9 cellular contexts compared by ENCODE assay signal in genomic region chr6:137707038-137707589, GRCh38.
A peak's percentile ranks its signal among the peaks of the same experiment; 100 is the strongest.
DNase-seq lines count a peak whose midpoint lies in the region; ATAC-seq and TF ChIP-seq lines count a peak whose summit lies in the region.
"Had no signal": no experiment of that assay in that cellular context is flagged by ENCODE, and none has a peak within 500 bp of the region (broad histone marks: within the 10 kb centered on the region; RNA-seq: fewer than 3 reads in every experiment).

No MANE protein-coding gene starts in this region.

- H2AFZ ChIP-seq in MM.1S (ENCODE audit: low read length) (peak overlapping the region; percentile 51; the same call in 1 of the 2 replicates), mammary epithelial cell (ENCODE audit: low read depth, low read length) (no peak overlapping the region), smooth muscle cell (ENCODE audit: low read depth) (peak overlapping the region; percentile 50)

- H3K9ac ChIP-seq in MM.1S (ENCODE audit: low read length) (peak overlapping the region; percentile 40; the same call in 1 of the 2 replicates), mammary epithelial cell (ENCODE audit: insufficient read depth, low read length) (no peak overlapping the region), smooth muscle cell (ENCODE audit: low read depth) (no peak overlapping the region)

- peak overlapping the region; percentile 96 for H3K27ac Mint-ChIP-seq in activated CD4-positive, alpha-beta T cell treated with anti-CD3 and anti-CD28 coated beads, Interleukin-2, amount 10 ng/mL, durations not matched to agents 7 days and 5 days

- H3K4me1 ChIP-seq in MM.1S (ENCODE audit: low read length) (peaks cover 54% of the 10 kb centered on the region), mammary epithelial cell (ENCODE audit: insufficient read depth, low read length) (peaks cover 7% of the 10 kb centered on the region), smooth muscle cell (ENCODE audit: low read depth) (no peaks in the 10 kb centered on the region), left lung (peaks cover 4 to 53% of the 10 kb centered on the region in 2 donors)

- 91% methylated on average over 8 of the region's 9 CpGs for WGBS in mammary epithelial cell (ENCODE audit: low coverage, missing lambda C conversion rate)
- WGBS in smooth muscle cell (ENCODE audit: low lambda C conversion rate) = 81% methylated on average over 9 of the region's 9 CpGs

- H3K36me3 ChIP-seq in MM.1S (replicated peaks; ENCODE audit: insufficient read depth, low read length) = no peaks in the 10 kb centered on the region
- H3K36me3 ChIP-seq in mammary epithelial cell (ENCODE audit: insufficient read depth, low read length) = no peaks in the 10 kb centered on the region
- no peaks in the 10 kb centered on the region for H3K36me3 ChIP-seq in smooth muscle cell (ENCODE audit: low read depth)
- H3K36me3 ChIP-seq in left lung = no peaks in the 10 kb centered on the region

- no peak for ATAC-seq in left lung

- POLR2A ChIA-PET in activated CD4-positive, alpha-beta T cell treated with anti-CD3 and anti-CD28 coated beads, Interleukin-2, amount 10 ng/mL, durations not matched to agents 7 days and 5 days (lab: Charles Lee) = interaction anchor here (0.6 to 1.4 kb wide), 4 partner anchors 9 to 171 kb away, joined by 3 to 4 read pairs (median 3); partner anchors contain the start of gene TNFAIP3

- peaks cover 65% of the 10 kb centered on the region for H3K4me1 Mint-ChIP-seq in activated CD4-positive, alpha-beta T cell treated with anti-CD3 and anti-CD28 coated beads, Interleukin-2, amount 10 ng/mL, durations not matched to agents 7 days and 5 days

- peaks cover 21% of the 10 kb centered on the region for H3K36me3 Mint-ChIP-seq in activated CD4-positive, alpha-beta T cell treated with anti-CD3 and anti-CD28 coated beads, Interleukin-2, amount 10 ng/mL, durations not matched to agents 7 days and 5 days (ENCODE audit: low read depth)

- no TSS peak for BruUV-seq in mammary epithelial cell (replicated peaks; lab: Mats Ljungman, UMichigan)

- TF ChIP-seq CTCF in MM.1S (IDR thresholded peaks at IDR 0.05; ENCODE audit: low read length) (no peak), mammary epithelial cell (conservative IDR thresholded peaks at IDR 0.05 in 1 of 2, IDR thresholded peaks at IDR 0.05 in 1 of 2; ENCODE audit: extremely low read depth in 1 of 2, insufficient read depth in 1 of 2, low read depth in 1 of 2, low read length in 2 of 2) (no peak), smooth muscle cell (IDR thresholded peaks at IDR 0.05; ENCODE audit: borderline replicate concordance, insufficient read depth, poor library complexity, severe bottlenecking) (no peak), left lung (IDR thresholded peaks at IDR 0.05) (no peak)

- peaks cover 5% of the 10 kb centered on the region for H3K9me3 Mint-ChIP-seq in activated CD4-positive, alpha-beta T cell treated with anti-CD3 and anti-CD28 coated beads, Interleukin-2, amount 10 ng/mL, durations not matched to agents 7 days and 5 days

- CTCF ChIA-PET in activated CD4-positive, alpha-beta T cell treated with anti-CD3 and anti-CD28 coated beads, Interleukin-2, amount 10 ng/mL, durations not matched to agents 7 days and 5 days (lab: Charles Lee) = interaction anchor here (0.8 to 6.4 kb wide), 17 partner anchors 8 to 294 kb away, joined by 3 to 68 read pairs (median 5); partner anchors contain the start of gene TNFAIP3
- CTCF ChIA-PET in mammary epithelial cell (lab: Charles Lee; ENCODE audit: low non-redundant PET) = no interaction called here

- H3K4me2 ChIP-seq in MM.1S (ENCODE audit: low read depth, low read length) (peak overlapping the region; percentile 57), mammary epithelial cell (ENCODE audit: insufficient read depth, low read depth, low read length) (no peak overlapping the region), smooth muscle cell (no peak overlapping the region)

- peak overlapping the region; percentile 29; the same call in 1 of the 2 replicates for H3K4me3 ChIP-seq in MM.1S (ENCODE audit: low read length)
- H3K4me3 ChIP-seq in mammary epithelial cell (replicated peaks in 1 of 3; ENCODE audit: insufficient read depth in 1 of 3, low read depth in 2 of 3, low read length in 3 of 3) = no peak overlapping the region
- H3K4me3 ChIP-seq in smooth muscle cell = no peak overlapping the region
- H3K4me3 ChIP-seq in left lung = no peak overlapping the region

- H3K9me3 ChIP-seq in MM.1S (replicated peaks; ENCODE audit: insufficient read depth, low read length) (no peaks in the 10 kb centered on the region), mammary epithelial cell (replicated peaks; ENCODE audit: insufficient read depth, low read length) (no peaks in the 10 kb centered on the region), smooth muscle cell (replicated peaks; ENCODE audit: low read depth) (no peaks in the 10 kb centered on the region), left lung (no peaks in the 10 kb centered on the region)

- intact Hi-C loops in mammary epithelial cell (cut with micrococcal nuclease) = no loop called here
- intact Hi-C loops in posterior cingulate gyrus (cut with DNase I) = loop anchor here (5.0 kb wide), 2 partner anchors 295 to 400 kb away; partner anchors contain the start of gene PERP
- intact Hi-C loops in left lung (cut with DNase I) = loop anchor here in 1 of 2 donors (10.0 kb wide), 3 partner anchors 158 to 268 kb away; partner anchors contain the start of gene TNFAIP3

- H3K9me2 ChIP-seq in MM.1S (replicated peaks; ENCODE audit: insufficient read depth, low read length) = no peaks in the 10 kb centered on the region

- H3K27me3 ChIP-seq in MM.1S (replicated peaks; ENCODE audit: insufficient read depth, low read length) (no peaks in the 10 kb centered on the region), mammary epithelial cell (ENCODE audit: insufficient read depth, low read length) (no peaks in the 10 kb centered on the region), smooth muscle cell (ENCODE audit: low read depth) (no peaks in the 10 kb centered on the region), left lung (no peaks in the 10 kb centered on the region)

- no peak for DNase-seq in activated CD4-positive, alpha-beta T cell treated with anti-CD3 and anti-CD28 coated beads, Interleukin-2, amount 10 ng/mL, durations not matched to agents 7 days and 5 days
- no peak for DNase-seq in activated CD4-positive, alpha-beta T cell treated with anti-CD3 and anti-CD28 coated beads, Interleukin-2, amount 50 U/mL, for 48 hours
- DNase-seq in MM.1S (no peak), mammary epithelial cell (no peak), smooth muscle cell (lab: John Stamatoyannopoulos, UW; ENCODE audit: unreplicated experiment) (no peak), posterior cingulate gyrus (no peak), NCI-H2196 treated with DMSO at 0.1 percent for 48 hours (lab: John Stamatoyannopoulos, UW; ENCODE audit: unreplicated experiment) (no peak), left lung (no peak)
- DNase-seq: cortex of kidney had no signal

- in situ Hi-C loops in mammary epithelial cell (cut with MboI; ENCODE audit: low sequenced_read_pairs in 2 of 2) = loop anchor here (5.0 to 25.0 kb wide), 2 partner anchors 160 to 405 kb away; partner anchors contain the start of genes TNFAIP3 (in 2 of the 2) and PERP (in 1 of the 2)

- H3F3A ChIP-seq in MM.1S (ENCODE audit: insufficient read depth, low read length) = peaks cover 18% of the 10 kb centered on the region
- no peaks in the 10 kb centered on the region for H3F3A ChIP-seq in smooth muscle cell (ENCODE audit: low read depth)

- dilution Hi-C loops in mammary epithelial cell (cut with HindIII; ENCODE audit: low sequenced_read_pairs) = no loop called here

- H3K79me2 ChIP-seq in MM.1S (ENCODE audit: low read length) = peaks cover 8% of the 10 kb centered on the region
- no peaks in the 10 kb centered on the region for H3K79me2 ChIP-seq in mammary epithelial cell (ENCODE audit: insufficient read depth, low read length)
- no peaks in the 10 kb centered on the region for H3K79me2 ChIP-seq in smooth muscle cell (ENCODE audit: low read depth)

- H3K27me3 Mint-ChIP-seq in activated CD4-positive, alpha-beta T cell treated with anti-CD3 and anti-CD28 coated beads, Interleukin-2, amount 10 ng/mL, durations not matched to agents 7 days and 5 days = no peaks in the 10 kb centered on the region

- H3K27ac ChIP-seq in MM.1S (ENCODE audit: low read length) (peak overlapping the region; percentile 75; the same call in 1 of the 2 replicates), mammary epithelial cell (ENCODE audit: insufficient read depth, low read depth, low read length) (peak overlapping the region; percentile 9), smooth muscle cell (ENCODE audit: low read depth) (peak overlapping the region; percentile 9), left lung (peak overlapping the region in 1 of 2 donors; percentile 78)

- H3K4me3 Mint-ChIP-seq in activated CD4-positive, alpha-beta T cell treated with anti-CD3 and anti-CD28 coated beads, Interleukin-2, amount 10 ng/mL, durations not matched to agents 7 days and 5 days = no peak overlapping the region

- H4K20me1 ChIP-seq in MM.1S (ENCODE audit: insufficient read depth, low read length) (no peaks in the 10 kb centered on the region), mammary epithelial cell (ENCODE audit: insufficient read depth, low read length) (no peaks in the 10 kb centered on the region), smooth muscle cell (ENCODE audit: low read depth) (no peaks in the 10 kb centered on the region)
